Comparison of ENCODE assay signal across 19 cellular contexts in genomic region chr14:53409289-53409688, GRCh38.
DNase-seq lines count a peak whose midpoint lies in the region; ATAC-seq, FAIRE-seq and TF ChIP-seq lines count a peak whose summit lies in the region.
"Had no signal": no experiment of that assay in that cellular context is flagged by ENCODE, and none has a peak within 500 bp of the region (broad histone marks: within the 10 kb centered on the region; RNA-seq: fewer than 3 reads in every experiment).

No MANE protein-coding gene starts in this region.

- H3K4me1 ChIP-seq in fibroblast of lung (ENCODE audit: control insufficient read depth, extremely low read depth, insufficient read depth, low read length) (peaks cover 6% of the 10 kb centered on the region), right cardiac atrium (ENCODE audit: control insufficient read depth, insufficient read depth, low read length) (peaks cover 3% of the 10 kb centered on the region)
- H3K4me1 ChIP-seq: Caco-2 had no signal

- H3K4me3 Mint-ChIP-seq in HFFc6 (no peak overlapping the region), chondrocyte (ENCODE audit: unreplicated experiment) (no peak overlapping the region)
- H3K4me3 Mint-ChIP-seq: B cell; CD4-positive, CD25-positive, alpha-beta regulatory T cell had no signal

- H3K36me3 Mint-ChIP-seq in HFFc6 (ENCODE audit: low read depth), result no peaks in the 10 kb centered on the region
- no peaks in the 10 kb centered on the region for H3K36me3 Mint-ChIP-seq in chondrocyte (ENCODE audit: low read depth)
- H3K36me3 Mint-ChIP-seq: CD4-positive, CD25-positive, alpha-beta regulatory T cell had no signal

- H3K79me2 ChIP-seq in fibroblast of lung (ENCODE audit: control insufficient read depth, insufficient read depth, low read length), result no peaks in the 10 kb centered on the region

- H3K9ac ChIP-seq in fibroblast of lung (ENCODE audit: insufficient read depth, low read length), result no peak overlapping the region

- H2AFZ ChIP-seq in fibroblast of lung (ENCODE audit: low read length), result no peak overlapping the region

- H3K9me3 ChIP-seq in fibroblast of lung (ENCODE audit: control insufficient read depth, insufficient read depth, low read depth, low read length) (no peaks in the 10 kb centered on the region), right cardiac atrium (ENCODE audit: control insufficient read depth, low read length) (no peaks in the 10 kb centered on the region), WERI-Rb-1 (ENCODE audit: severe bottlenecking) (no peaks in the 10 kb centered on the region)
- H3K9me3 ChIP-seq: Caco-2, HAP-1 had no signal

- peak; percentile 58 for FAIRE-seq in urothelium cell line (lab: Jason Lieb, UNC)

- TF ChIP-seq CTCF in HFFc6 (IDR thresholded peaks at IDR 0.05), result no peak
- no peak for TF ChIP-seq CTCF in fibroblast of lung (conservative IDR thresholded peaks at IDR 0.05 in 1 of 2, IDR thresholded peaks at IDR 0.05 in 1 of 2; ENCODE audit: low read depth in 1 of 2, low read length in 2 of 2)
- TF ChIP-seq CTCF in WERI-Rb-1 (IDR thresholded peaks at IDR 0.05; ENCODE audit: low read depth, low read length), result no peak
- no peak for TF ChIP-seq CTCF in chondrocyte (IDR thresholded peaks at IDR 0.05)

- H3K9me3 Mint-ChIP-seq in HFFc6, result no peaks in the 10 kb centered on the region
- no peaks in the 10 kb centered on the region for H3K9me3 Mint-ChIP-seq in chondrocyte (ENCODE audit: low read depth)

- H3K27ac ChIP-seq in fibroblast of lung (ENCODE audit: insufficient read depth, low read length) (peak overlapping the region; percentile 69), right cardiac atrium (ENCODE audit: low read length) (no peak overlapping the region), WERI-Rb-1 (no peak overlapping the region)

- DNase-seq in HFFc6, result peak; percentile 38
- DNase-seq in fibroblast of lung (ENCODE audit: low read depth in 2 of 2), result no peak
- DNase-seq in right cardiac atrium, result no peak
- DNase-seq in urothelium cell line (ENCODE audit: low spot score), result no peak
- DNase-seq in WERI-Rb-1, result no peak
- DNase-seq in SIG-M5 (lab: John Stamatoyannopoulos, UW), result no peak
- DNase-seq in chondrocyte (ENCODE audit: low spot score), result no peak
- DNase-seq: ACHN; Caco-2; CD4-positive, CD25-positive, alpha-beta regulatory T cell; DMS153; NCI-H1436 treated with DMSO at 0.1 percent for 48 hours; NCI-H2029 treated with DMSO at 0.1 percent for 48 hours; NCI-H2171 treated with DMSO at 0.1 percent for 48 hours; NCI-H748 treated with DMSO at 0.1 percent for 48 hours; OCI-M1; RPMI8226 had no signal

- no peaks in the 10 kb centered on the region for H4K20me1 ChIP-seq in fibroblast of lung (ENCODE audit: control insufficient read depth, extremely low read depth, insufficient read depth, low read length)

- peaks cover 26% of the 10 kb centered on the region for H3K4me1 Mint-ChIP-seq in HFFc6 (ENCODE audit: low read depth)
- H3K4me1 Mint-ChIP-seq in chondrocyte (ENCODE audit: low read depth), result peaks cover 15% of the 10 kb centered on the region
- H3K4me1 Mint-ChIP-seq: B cell; CD4-positive, CD25-positive, alpha-beta regulatory T cell had no signal

- WGBS in right cardiac atrium, result 86% methylated on average over 2 of the region's 2 CpGs

- intact Hi-C loops in right cardiac atrium (cut with DNase I), result no loop called here

- H3K27me3 ChIP-seq in fibroblast of lung (ENCODE audit: control insufficient read depth, insufficient read depth, low read length), result no peaks in the 10 kb centered on the region
- no peaks in the 10 kb centered on the region for H3K27me3 ChIP-seq in right cardiac atrium (ENCODE audit: control insufficient read depth, insufficient read depth)
- peaks cover 34% of the 10 kb centered on the region for H3K27me3 ChIP-seq in WERI-Rb-1 (ENCODE audit: insufficient read depth, low read depth, severe bottlenecking)

- peak; percentile 78 to 86 for ATAC-seq in right cardiac atrium

- no peaks in the 10 kb centered on the region for H3K36me3 ChIP-seq in fibroblast of lung (ENCODE audit: control insufficient read depth, insufficient read depth, low read length)
- H3K36me3 ChIP-seq in WERI-Rb-1, result no peaks in the 10 kb centered on the region
- H3K36me3 ChIP-seq: HAP-1 had no signal

- no peak overlapping the region for H3K4me2 ChIP-seq in fibroblast of lung (ENCODE audit: extremely low read depth, insufficient read depth, low read length)

- H3K27me3 Mint-ChIP-seq in HFFc6 (ENCODE audit: insufficient read depth) (peaks cover 8% of the 10 kb centered on the region), chondrocyte (ENCODE audit: low read depth) (no peaks in the 10 kb centered on the region)
- H3K27me3 Mint-ChIP-seq: B cell; CD4-positive, CD25-positive, alpha-beta regulatory T cell had no signal

- H3K27ac Mint-ChIP-seq in HFFc6 (peak overlapping the region; percentile 89; the same call in 1 of the 2 replicates), chondrocyte (ENCODE audit: unreplicated experiment) (no peak overlapping the region)
- H3K27ac Mint-ChIP-seq: B cell had no signal

- H3K4me3 ChIP-seq in fibroblast of lung (replicated peaks in 1 of 4; ENCODE audit: control extremely low read depth in 1 of 4, insufficient read depth in 1 of 4, low read depth in 3 of 4, low read length in 4 of 4), result no peak overlapping the region
- H3K4me3 ChIP-seq in right cardiac atrium (ENCODE audit: low read length), result no peak overlapping the region
- no peak overlapping the region for H3K4me3 ChIP-seq in WERI-Rb-1 (ENCODE audit: low read depth, low read length)
- H3K4me3 ChIP-seq: HAP-1 had no signal
